ENCODE assay signal across 8 cellular contexts in genomic region chr22:19886605-19887250, GRCh38. TPM values are rescaled to one million over a fixed set of nuclear protein-coding genes. Genes with fewer than 3 reads are reported as not detected.
DNase-seq lines count a peak whose midpoint lies in the region; ATAC-seq, FAIRE-seq and TF ChIP-seq lines count a peak whose summit lies in the region.

No MANE protein-coding gene starts in this region.

- peak; percentile 67 for FAIRE-seq in GM12891 (lab: Jason Lieb, UNC)

- TF ChIP-seq POLR2A in GM12891 (IDR thresholded peaks at IDR 0.05; ENCODE audit: low read depth, low read length) = no peak

- ATAC-seq in GM19467 (IDR thresholded peaks at IDR 0.05; ENCODE audit: unreplicated experiment) (no peak), HG02678 (IDR thresholded peaks at IDR 0.05; ENCODE audit: unreplicated experiment) (no peak), HG03520 (IDR thresholded peaks at IDR 0.05; ENCODE audit: unreplicated experiment) (no peak)

- no peak for DNase-seq in GM12891 (ENCODE audit: insufficient read length, low spot score)
- peak; percentile 85 for DNase-seq in SIG-M5 (lab: John Stamatoyannopoulos, UW)
- peak; percentile 50 for DNase-seq in central memory CD4-positive, alpha-beta T cell
- DNase-seq in non-pigmented ciliary epithelial cell (ENCODE audit: low read depth) = peak; percentile 37
- no peak for DNase-seq in NCI-H345 treated with DMSO at 0.1 percent for 48 hours (lab: John Stamatoyannopoulos, UW; ENCODE audit: unreplicated experiment)

TF ChIP-seq in GM12891, 5 proteins besides CTCF, POLR2A, EP300 and RAD21:
- peak; percentile 26; the same call in 1 of the 2 replicates for TF ChIP-seq SPI1 (IDR thresholded peaks at IDR 0.05; ENCODE audit: low read depth, low read length)
- TF ChIP-seq TAF1 (IDR thresholded peaks at IDR 0.05; ENCODE audit: low read depth, low read length) = no peak
- no peak for TF ChIP-seq POU2F2 (IDR thresholded peaks at IDR 0.05; ENCODE audit: low read depth, low read length)
- TF ChIP-seq POLR2AphosphoS5 (IDR thresholded peaks at IDR 0.05; ENCODE audit: low read depth, low read length) = no peak
- TF ChIP-seq PAX5 (IDR thresholded peaks at IDR 0.05; ENCODE audit: insufficient read depth, low read length, severe bottlenecking) = no peak
TF ChIP-seq in GM12891: peak in this region for 1.

RNA-seq across cellular contexts. Expression of gene GNB1L, which starts 32.1 kb away (rescaled TPM):
- 3.5 TPM for polyA plus RNA-seq in GM12891 (2012; ENCODE audit: low read depth, missing spikeins)

RNA-seq across cellular contexts. Expression of gene RTL10, which starts 32.1 kb away (rescaled TPM):
- 5.7 TPM for polyA plus RNA-seq in GM12891 (2012; ENCODE audit: low read depth, missing spikeins)

RNA-seq across cellular contexts. Expression of gene COMT, which starts 54.8 kb away (rescaled TPM):
- polyA plus RNA-seq in GM12891 (2012; ENCODE audit: low read depth, missing spikeins) = 69.5 TPM

RNA-seq across cellular contexts. Expression of gene TXNRD2, which starts 54.9 kb away (rescaled TPM):
- 13.3 TPM for polyA plus RNA-seq in GM12891 (2012; ENCODE audit: low read depth, missing spikeins)

Comparison
In these comparisons a context has a peak if more than half of its experiments do, and no peak if none do; other contexts are left out.
1. DNase-seq: peak in SIG-M5 (single experiment), central memory CD4-positive, alpha-beta T cell (single experiment) and non-pigmented ciliary epithelial cell (single experiment); none in GM12891 (single experiment) and NCI-H345 treated with DMSO at 0.1 percent for 48 hours (single experiment).